In genomic region chr9:96448546-96449170, GRCh38 we compare ENCODE assay signal across 19 cellular contexts. TPM values are rescaled to one million over a fixed set of nuclear protein-coding genes. Genes with fewer than 3 reads are reported as not detected.
A peak's percentile ranks its signal among the peaks of the same experiment; 100 is the strongest.
DNase-seq lines count a peak whose midpoint lies in the region; ATAC-seq and TF ChIP-seq lines count a peak whose summit lies in the region.
"Had no signal": no experiment of that assay in that cellular context is flagged by ENCODE, and none has a peak within 500 bp of the region (broad histone marks: within the 10 kb centered on the region; RNA-seq: fewer than 3 reads in every experiment).

No MANE protein-coding gene starts in this region.

- WGBS in aorta, 2 donors, result 42 to 49% methylated on average over 11 of the region's 11 CpGs

- peaks cover 0 to 4% (median 0%) of the 10 kb centered on the region in 3 experiments for H3K36me3 ChIP-seq in naive thymus-derived CD4-positive, alpha-beta T cell (ENCODE audit: control insufficient read depth in 2 of 3, insufficient read depth in 3 of 3, low read length in 3 of 3)
- H3K36me3 ChIP-seq in aorta (ENCODE audit: control insufficient read depth in 1 of 2, insufficient read depth in 2 of 2, low read length in 1 of 2), result no peaks in the 10 kb centered on the region
- H3K36me3 ChIP-seq: upper lobe of left lung had no signal

- H3K36me3 Mint-ChIP-seq in activated naive CD8-positive, alpha-beta T cell, result no peaks in the 10 kb centered on the region
- no peaks in the 10 kb centered on the region for H3K36me3 Mint-ChIP-seq in activated naive CD8-positive, alpha-beta T cell treated with anti-CD3 and anti-CD28 coated beads for 36 hours
- no peaks in the 10 kb centered on the region for H3K36me3 Mint-ChIP-seq in WTC11
- peaks cover 0 to 2% (median 0%) of the 10 kb centered on the region in 5 donors for H3K36me3 Mint-ChIP-seq in naive thymus-derived CD4-positive, alpha-beta T cell
- H3K36me3 Mint-ChIP-seq: mesothelial cell of epicardium had no signal

- H3K27me3 Mint-ChIP-seq in activated naive CD8-positive, alpha-beta T cell, result no peaks in the 10 kb centered on the region
- H3K27me3 Mint-ChIP-seq in activated naive CD8-positive, alpha-beta T cell treated with anti-CD3 and anti-CD28 coated beads for 36 hours, result peaks cover 12% of the 10 kb centered on the region
- peaks cover 39% of the 10 kb centered on the region for H3K27me3 Mint-ChIP-seq in WTC11 (ENCODE audit: low read depth)
- peaks cover 0 to 43% (median 6%) of the 10 kb centered on the region in 5 donors for H3K27me3 Mint-ChIP-seq in naive thymus-derived CD4-positive, alpha-beta T cell

- DNase-seq in activated naive CD8-positive, alpha-beta T cell treated with anti-CD3 and anti-CD28 coated beads for 36 hours, result no peak
- DNase-seq in WTC11 (ENCODE audit: low spot score) (no peak), aorta (no peak), ureter (ENCODE audit: low spot score) (no peak)
- DNase-seq in naive thymus-derived CD4-positive, alpha-beta T cell, result no peak
- DNase-seq in stimulated activated naive CD8-positive, alpha-beta T cell treated with anti-CD3 and anti-CD28 coated beads, Interleukin-15, Interleukin-2, amounts not matched to agents 100 U/mL and 50 U/mL, for 24 hours, result no peak
- DNase-seq: activated CD4-positive, CD25-positive, alpha-beta regulatory T cell; activated naive CD4-positive, alpha-beta T cell treated with anti-CD3 and anti-CD28 coated beads for 36 hours; Caco-2; effector CD4-positive, alpha-beta T cell; Kasumi-1; stimulated activated CD4-positive, alpha-beta T cell treated with anti-CD3 and anti-CD28 coated beads, Interleukin-12 subunit alpha, Interleukin-12 subunit beta, amount 100 ng/mL, for 4 hours; stimulated activated naive CD4-positive, alpha-beta T cell; upper lobe of left lung had no signal

- H3K9me3 ChIP-seq in naive thymus-derived CD4-positive, alpha-beta T cell (ENCODE audit: control insufficient read depth in 2 of 3, low read length in 3 of 3), result no peaks in the 10 kb centered on the region
- H3K9me3 ChIP-seq in aorta (ENCODE audit: control insufficient read depth, low read length), result no peaks in the 10 kb centered on the region
- H3K9me3 ChIP-seq: Caco-2, upper lobe of left lung had no signal

- no peak overlapping the region for H3K4me3 ChIP-seq in naive thymus-derived CD4-positive, alpha-beta T cell (ENCODE audit: low read length)
- no peak overlapping the region for H3K4me3 ChIP-seq in aorta (ENCODE audit: low read length in 2 of 2)
- H3K4me3 ChIP-seq: hepatocyte had no signal

- no peaks in the 10 kb centered on the region for H3K27me3 ChIP-seq in naive thymus-derived CD4-positive, alpha-beta T cell (ENCODE audit: control insufficient read depth in 2 of 2, insufficient read depth in 2 of 2, low read length in 2 of 2)
- H3K27me3 ChIP-seq in aorta (ENCODE audit: control insufficient read depth in 1 of 2, insufficient read depth in 2 of 2, low read length in 1 of 2), result no peaks in the 10 kb centered on the region
- H3K27me3 ChIP-seq: hepatocyte had no signal

- peaks cover 25% of the 10 kb centered on the region for H3K4me1 Mint-ChIP-seq in activated naive CD8-positive, alpha-beta T cell (ENCODE audit: low read depth)
- H3K4me1 Mint-ChIP-seq in activated naive CD8-positive, alpha-beta T cell treated with anti-CD3 and anti-CD28 coated beads for 36 hours, result peaks cover 29% of the 10 kb centered on the region
- H3K4me1 Mint-ChIP-seq in WTC11, result peaks cover 14% of the 10 kb centered on the region
- peaks cover 15 to 28% (median 22%) of the 10 kb centered on the region in 7 donors for H3K4me1 Mint-ChIP-seq in naive thymus-derived CD4-positive, alpha-beta T cell

- peaks cover 5 to 14% of the 10 kb centered on the region in 2 donors for H3K4me1 ChIP-seq in naive thymus-derived CD4-positive, alpha-beta T cell (ENCODE audit: control insufficient read depth in 2 of 2, insufficient read depth in 2 of 2, low read length in 2 of 2)
- no peaks in the 10 kb centered on the region for H3K4me1 ChIP-seq in aorta (ENCODE audit: control insufficient read depth in 1 of 2, insufficient read depth in 2 of 2, low read length in 2 of 2)

- no peak for TF ChIP-seq CTCF in WTC11 (IDR thresholded peaks at IDR 0.05)

- POLR2A ChIA-PET in WTC11 (lab: Charles Lee), result interaction anchor here (1.2 kb wide), 1 partner anchor 173 kb away, joined by 3 read pairs; no protein-coding TSS in a partner anchor
- POLR2A ChIA-PET in naive thymus-derived CD4-positive, alpha-beta T cell (lab: Charles Lee), result interaction anchor here (1.0 to 4.8 kb wide), 8 partner anchors 13 to 121 kb away, joined by 3 to 42 read pairs (median 4); partner anchors contain the start of gene ZNF367

- CTCF ChIA-PET in WTC11 (lab: Charles Lee), result interaction anchor here (1.3 to 3.1 kb wide), 3 partner anchors 7 to 218 kb away, joined by 5 to 24 read pairs (median 14); no protein-coding TSS in a partner anchor
- CTCF ChIA-PET in naive thymus-derived CD4-positive, alpha-beta T cell (lab: Charles Lee), result interaction anchor here (1.1 kb wide), 1 partner anchor 29 kb away, joined by 4 read pairs; no protein-coding TSS in a partner anchor

- H3K27ac ChIP-seq in naive thymus-derived CD4-positive, alpha-beta T cell (ENCODE audit: low read depth, low read length), result no peak overlapping the region
- H3K27ac ChIP-seq in aorta (ENCODE audit: low read depth in 1 of 2, low read length in 2 of 2), result peak overlapping the region; percentile 33 to 66
- H3K27ac ChIP-seq: hepatocyte had no signal

- peak overlapping the region; percentile 82 for H3K4me3 Mint-ChIP-seq in activated naive CD8-positive, alpha-beta T cell
- no peak overlapping the region for H3K4me3 Mint-ChIP-seq in activated naive CD8-positive, alpha-beta T cell treated with anti-CD3 and anti-CD28 coated beads for 36 hours
- H3K4me3 Mint-ChIP-seq in WTC11, result 0 out of 2 replicates have a peak overlapping the region, but pooled peaks have one; percentile 71
- peak overlapping the region in 8 of 10 donors; percentile 76 to 92 (median 83) for H3K4me3 Mint-ChIP-seq in naive thymus-derived CD4-positive, alpha-beta T cell

- H3K9me3 Mint-ChIP-seq in activated naive CD8-positive, alpha-beta T cell (ENCODE audit: low read depth), result no peaks in the 10 kb centered on the region
- no peaks in the 10 kb centered on the region for H3K9me3 Mint-ChIP-seq in activated naive CD8-positive, alpha-beta T cell treated with anti-CD3 and anti-CD28 coated beads for 36 hours
- H3K9me3 Mint-ChIP-seq in WTC11, result no peaks in the 10 kb centered on the region
- H3K9me3 Mint-ChIP-seq in naive thymus-derived CD4-positive, alpha-beta T cell, result no peaks in the 10 kb centered on the region
- H3K9me3 Mint-ChIP-seq: activated naive CD4-positive, alpha-beta T cell treated with anti-CD3 and anti-CD28 coated beads for 36 hours; mesothelial cell of epicardium; T-helper 1 cell treated with Interleukin-12 subunit alpha and Interleukin-12 subunit beta and Interleukin-4 antibody, amounts not matched to agents 30 μg/mL and 1 μg/mL, for 36 hours had no signal

- H3K27ac Mint-ChIP-seq in activated naive CD8-positive, alpha-beta T cell, result no peak overlapping the region
- H3K27ac Mint-ChIP-seq in activated naive CD8-positive, alpha-beta T cell treated with anti-CD3 and anti-CD28 coated beads for 36 hours, result no peak overlapping the region
- H3K27ac Mint-ChIP-seq in WTC11, result no peak overlapping the region
- peak overlapping the region in 3 of 9 donors; percentile 37 to 77 (median 71) for H3K27ac Mint-ChIP-seq in naive thymus-derived CD4-positive, alpha-beta T cell
- H3K27ac Mint-ChIP-seq: activated naive CD4-positive, alpha-beta T cell treated with anti-CD3 and anti-CD28 coated beads for 36 hours; T-helper 1 cell treated with Interleukin-12 subunit alpha and Interleukin-12 subunit beta and Interleukin-4 antibody, amounts not matched to agents 30 μg/mL and 1 μg/mL, for 36 hours had no signal

- no peak for ATAC-seq in WTC11
- no peak for ATAC-seq in naive thymus-derived CD4-positive, alpha-beta T cell
- ATAC-seq in aorta (ENCODE audit: low FRiP score), result no peak
- ATAC-seq in HG03175 (IDR thresholded peaks at IDR 0.05; ENCODE audit: unreplicated experiment), result no peak
- ATAC-seq in stimulated activated naive CD8-positive, alpha-beta T cell treated with anti-CD3 and anti-CD28 coated beads, Interleukin-15, Interleukin-2, amounts not matched to agents 100 U/mL and 50 U/mL, for 24 hours, result no peak

- intact Hi-C loops in naive thymus-derived CD4-positive, alpha-beta T cell (cut with micrococcal nuclease), result no loop called here
- intact Hi-C loops in aorta (cut with DNase I), result loop anchor here (2.0 kb wide), 2 partner anchors 26 to 206 kb away; partner anchors contain the start of gene PRXL2C (in 1 of the 2)

TF ChIP-seq in WTC11, 78 proteins besides CTCF, POLR2A, EP300 and RAD21 (continues in another document):
- TF ChIP-seq NR1H2 (CRISPR knock-in tag; IDR thresholded peaks at IDR 0.05), result no peak
- no peak for TF ChIP-seq MYBL2 (CRISPR knock-in tag; IDR thresholded peaks at IDR 0.05)
- TF ChIP-seq EMX1 (CRISPR knock-in tag; IDR thresholded peaks at IDR 0.05), result no peak
- TF ChIP-seq HMGXB4 (CRISPR knock-in tag; IDR thresholded peaks at IDR 0.05), result no peak
- no peak for TF ChIP-seq ZNF671 (CRISPR knock-in tag; IDR thresholded peaks at IDR 0.05)

RNA-seq across cellular contexts. Expression of gene HABP4, which starts 1.3 kb away (rescaled TPM):
- 1 to 10 TPM; 6.1 to 7.2 TPM for total RNA-seq in activated naive CD8-positive, alpha-beta T cell treated with anti-CD3 and anti-CD28 coated beads for 36 hours
- 9.8 to 11.0 TPM (median 10.1 TPM) in 3 replicates for total RNA-seq in WTC11 (2021)
- total RNA-seq in naive thymus-derived CD4-positive, alpha-beta T cell, result 10 to 100 TPM in 4 of 5 experiments, 1 to 10 TPM in 1; 6.6 to 40.3 (median 23.9) TPM
- 10 to 100 TPM; 15.9 to 36.6 TPM for polyA plus RNA-seq in naive thymus-derived CD4-positive, alpha-beta T cell
- total RNA-seq in aorta, result 10 to 100 TPM; 29.0 to 37.0 TPM
- 10 to 100 TPM; 48.6 to 66.9 TPM for polyA plus RNA-seq in aorta
- 13.4 TPM for total RNA-seq in ureter

RNA-seq across cellular contexts. Expression of gene ZNF367, which starts 30.5 kb away (rescaled TPM):
- total RNA-seq in activated naive CD8-positive, alpha-beta T cell treated with anti-CD3 and anti-CD28 coated beads for 36 hours, result 10 to 100 TPM; 40.2 to 40.9 TPM
- total RNA-seq in WTC11 (2021), result 6.3 to 7.5 TPM (median 7.4 TPM) in 3 replicates
- 10 to 100 TPM in 1 of 5 experiments, 1 to 10 TPM in 4; 3.8 to 22.9 (median 5.5) TPM for total RNA-seq in naive thymus-derived CD4-positive, alpha-beta T cell
- 1 to 10 TPM in 1 of 2 donors, under 1 TPM in 1; 0.71 to 1.7 TPM for polyA plus RNA-seq in naive thymus-derived CD4-positive, alpha-beta T cell
- total RNA-seq in aorta, result 1 to 10 TPM; 1.3 to 1.8 TPM
- polyA plus RNA-seq in aorta, result 1 to 10 TPM; 1.4 TPM
- 1.8 TPM for total RNA-seq in ureter

Comparison
In these comparisons a context has a peak if more than half of its experiments do, and no peak if none do; other contexts are left out.
1. intact Hi-C loops: an anchor here in aorta (2.0 kb wide); none called in naive thymus-derived CD4-positive, alpha-beta T cell.